Comparison of ENCODE assay signal across 7 cellular contexts in genomic region chr19:36573948-36574726, GRCh38. TPM values are rescaled to one million over a fixed set of nuclear protein-coding genes. Genes with fewer than 3 reads are reported as not detected.
DNase-seq lines count a peak whose midpoint lies in the region; ATAC-seq lines count a peak whose summit lies in the region.

No MANE protein-coding gene starts in this region.

- H3K4me3 ChIP-seq in NT2/D1 (ENCODE audit: insufficient read length, low read depth) (peak overlapping the region; percentile 91), ectodermal cell (ENCODE audit: insufficient read depth, low read depth, low read length) (peak overlapping the region; percentile 80), mucosa of stomach (ENCODE audit: low read length) (peak overlapping the region; percentile 97)

- peak overlapping the region; percentile 93 for H3K9ac ChIP-seq in NT2/D1 (ENCODE audit: insufficient read length, low read depth)
- H3K9ac ChIP-seq in mucosa of stomach (ENCODE audit: low read length): peak overlapping the region; percentile 95

- ATAC-seq in GM19438 (IDR thresholded peaks at IDR 0.05; ENCODE audit: low read depth, unreplicated experiment): peak; percentile 8
- no peak for ATAC-seq in activated CD4-positive, CD25-positive, alpha-beta regulatory T cell treated with anti-CD3 and anti-CD28 coated beads, Interleukin-2, amount 50 U/mL, for 24 hours

- 43 to 46% methylated on average over 14 to 15 of the region's 15 CpGs for WGBS in ectodermal cell, 2 experiments

- H3K36me3 ChIP-seq in NT2/D1 (ENCODE audit: insufficient read depth, insufficient read length, low read length) (peaks cover 34% of the 10 kb centered on the region), ectodermal cell (ENCODE audit: control insufficient read depth, insufficient read depth, low read length) (peaks cover 4% of the 10 kb centered on the region), mucosa of stomach (ENCODE audit: control insufficient read depth, insufficient read depth, low read length) (no peaks in the 10 kb centered on the region)

- H3K9me3 ChIP-seq in NT2/D1 (ENCODE audit: insufficient read depth, low read length) (no peaks in the 10 kb centered on the region), ectodermal cell (ENCODE audit: control insufficient read depth, low read length) (no peaks in the 10 kb centered on the region), mucosa of stomach (ENCODE audit: control insufficient read depth, low read length) (no peaks in the 10 kb centered on the region)

- H3K27ac ChIP-seq in ectodermal cell (ENCODE audit: insufficient read depth, low read depth, low read length, poor library complexity, severe bottlenecking): no peak overlapping the region

- DNase-seq in NT2/D1 (ENCODE audit: low read depth, low spot score) (no peak), RPMI8226 (no peak)
- DNase-seq in effector CD4-positive, alpha-beta T cell: no peak

- H3K4me1 ChIP-seq in NT2/D1 (ENCODE audit: insufficient read depth, insufficient read length): peaks cover 2% of the 10 kb centered on the region
- H3K4me1 ChIP-seq in ectodermal cell (ENCODE audit: control insufficient read depth, insufficient read depth, low read length): peaks cover 6% of the 10 kb centered on the region
- peaks cover 15% of the 10 kb centered on the region for H3K4me1 ChIP-seq in mucosa of stomach (ENCODE audit: control insufficient read depth, insufficient read depth, low read length)

- H3K27me3 ChIP-seq in NT2/D1 (ENCODE audit: insufficient read depth, insufficient read length) (no peaks in the 10 kb centered on the region), ectodermal cell (ENCODE audit: control insufficient read depth, insufficient read depth, low read length, poor library complexity, severe bottlenecking) (no peaks in the 10 kb centered on the region), mucosa of stomach (ENCODE audit: control insufficient read depth, insufficient read depth, low read length) (no peaks in the 10 kb centered on the region)

RNA-seq across cellular contexts. Expression of gene ZNF529, which starts 1.0 kb away (rescaled TPM):
- 19.9 TPM for polyA plus RNA-seq in ectodermal cell (2013, experiment 1 of 4)
- 19.5 TPM for polyA plus RNA-seq in ectodermal cell (2013, experiment 2 of 4)
- 14.6 TPM for polyA plus RNA-seq in ectodermal cell (2013, experiment 3 of 4)
- polyA plus RNA-seq in ectodermal cell (2013, experiment 4 of 4): 16.4 TPM

RNA-seq across cellular contexts. Expression of gene ZNF382, which starts 31.0 kb away (rescaled TPM):
- 9.5 TPM for polyA plus RNA-seq in ectodermal cell (2013, experiment 1 of 4)
- polyA plus RNA-seq in ectodermal cell (2013, experiment 2 of 4): 9.5 TPM
- polyA plus RNA-seq in ectodermal cell (2013, experiment 3 of 4): 10.9 TPM
- polyA plus RNA-seq in ectodermal cell (2013, experiment 4 of 4): 14.2 TPM

RNA-seq across cellular contexts. Expression of gene ZNF260, which starts 46.1 kb away (rescaled TPM):
- 29.6 TPM for polyA plus RNA-seq in ectodermal cell (2013, experiment 1 of 4)
- 40.2 TPM for polyA plus RNA-seq in ectodermal cell (2013, experiment 2 of 4)
- polyA plus RNA-seq in ectodermal cell (2013, experiment 3 of 4): 29.2 TPM
- polyA plus RNA-seq in ectodermal cell (2013, experiment 4 of 4): 32.3 TPM
